In genomic region chr7:38349869-38350583, GRCh38 we compare ENCODE assay signal across 8 cellular contexts.
DNase-seq lines count a peak whose midpoint lies in the region; ATAC-seq and TF ChIP-seq lines count a peak whose summit lies in the region.
"Not testable (repeated sequence)": the region's sequence is repeated elsewhere in the genome, so short reads cannot be mapped to it uniquely, and the experiment has no call there.

No MANE protein-coding gene starts in this region.

- H3K9me3 ChIP-seq in lower lobe of right lung; thymus (ENCODE audit: control insufficient read depth): not testable (repeated sequence)

- 14% methylated on average over 6 of the region's 6 CpGs for WGBS in thymus

- not testable (repeated sequence) for DNase-seq in GM10266 (ENCODE audit: extremely low spot score); chondrocyte (ENCODE audit: low spot score)
- DNase-seq in NB4 (ENCODE audit: low read depth) (peak; percentile 96), lower lobe of right lung (peak; percentile 60)
- peak; percentile 54 to 60 for DNase-seq in activated CD4-positive, alpha-beta T cell treated with anti-CD3 and anti-CD28 coated beads for 4 hours

- H3K27ac ChIP-seq in lower lobe of right lung (peak overlapping the region; percentile 18), thymus (ENCODE audit: low read depth) (peak overlapping the region; percentile 79)

- intact Hi-C loops in lower lobe of right lung (cut with DNase I), result not testable (repeated sequence)

- H3K4me1 ChIP-seq in lower lobe of right lung; thymus (ENCODE audit: control insufficient read depth, insufficient read depth, low read length): not testable (repeated sequence)

- not testable (repeated sequence) for H3K9me3 Mint-ChIP-seq in chondrocyte (ENCODE audit: low read depth)

- H3K27ac Mint-ChIP-seq in chondrocyte (ENCODE audit: unreplicated experiment), result not testable (repeated sequence)

- H3K27me3 Mint-ChIP-seq in chondrocyte (ENCODE audit: low read depth), result not testable (repeated sequence)

- H3K4me3 ChIP-seq in NB4 (ENCODE audit: low read depth, low read length), result peak overlapping the region; percentile 67
- H3K4me3 ChIP-seq in lower lobe of right lung, result peak overlapping the region; percentile 16
- H3K4me3 ChIP-seq in thymus (ENCODE audit: low read length), result peak overlapping the region; percentile 35

- not testable (repeated sequence) for H3K27me3 ChIP-seq in lower lobe of right lung (ENCODE audit: low read depth); thymus (ENCODE audit: control insufficient read depth, insufficient read depth)

- ATAC-seq in GM21367 (IDR thresholded peaks at IDR 0.05; ENCODE audit: unreplicated experiment) (peak; percentile 77), HG03066 (IDR thresholded peaks at IDR 0.05; ENCODE audit: low read depth, unreplicated experiment) (peak; percentile 74), lower lobe of right lung (peak; percentile 53 to 83)

- not testable (repeated sequence) for H3K36me3 ChIP-seq in lower lobe of right lung; thymus (ENCODE audit: control insufficient read depth, insufficient read depth)

- H3K36me3 Mint-ChIP-seq in chondrocyte (ENCODE audit: low read depth), result not testable (repeated sequence)

- not testable (repeated sequence) for H3K4me3 Mint-ChIP-seq in chondrocyte (ENCODE audit: unreplicated experiment)

- peak; percentile 53 for TF ChIP-seq CTCF in GM10266 (IDR thresholded peaks at IDR 0.05; ENCODE audit: control insufficient read depth, insufficient read depth, low read depth, missing control alignments)
- TF ChIP-seq CTCF in NB4 (IDR thresholded peaks at IDR 0.05; ENCODE audit: low read depth, low read length), result peak; percentile 67
- TF ChIP-seq CTCF in chondrocyte (IDR thresholded peaks at IDR 0.05), result peak; percentile 45
- TF ChIP-seq CTCF in lower lobe of right lung (IDR thresholded peaks at IDR 0.05), result peak; percentile 31

- not testable (repeated sequence) for TF ChIP-seq POLR2A in NB4 (IDR thresholded peaks at IDR 0.05; ENCODE audit: extremely low read depth, insufficient read length)

- not testable (repeated sequence) for H3K4me1 Mint-ChIP-seq in chondrocyte (ENCODE audit: low read depth)

Comparison
In these comparisons a context has a peak if more than half of its experiments do, and no peak if none do; other contexts are left out.
1. H3K4me3 ChIP-seq: peak in every context shown above with its lines; median percentile 67 in NB4; 35 in thymus; 16 in lower lobe of right lung.